In genomic region chr20:53639647-53640440, GRCh38 we compare ENCODE assay signal across 22 cellular contexts. TPM values are rescaled to one million over a fixed set of nuclear protein-coding genes. Genes with fewer than 3 reads are reported as not detected.
DNase-seq lines count a peak whose midpoint lies in the region; ATAC-seq and TF ChIP-seq lines count a peak whose summit lies in the region.
"Had no signal": no experiment of that assay in that cellular context is flagged by ENCODE, and none has a peak within 500 bp of the region (broad histone marks: within the 10 kb centered on the region; RNA-seq: fewer than 3 reads in every experiment).

No MANE protein-coding gene starts in this region.

- peaks cover 55% of the 10 kb centered on the region for H3K4me1 Mint-ChIP-seq in T-helper 2 cell treated with Interferon-gamma antibody and Interleukin-4, amounts not matched to agents 5 μg/mL and 100 μg/mL, for 36 hours (ENCODE audit: low read depth)
- H3K4me1 Mint-ChIP-seq in dendritic cell treated with granulocyte-macrophage colony-stimulating factor and Interleukin-4, amounts not matched to agents 40 ng/mL and 50 ng/mL, for 4 days (ENCODE audit: low read depth), result peaks cover 74% of the 10 kb centered on the region

- H3K9me3 Mint-ChIP-seq in T-helper 2 cell treated with Interferon-gamma antibody and Interleukin-4, amounts not matched to agents 5 μg/mL and 100 μg/mL, for 36 hours, result no peaks in the 10 kb centered on the region
- H3K9me3 Mint-ChIP-seq in dendritic cell treated with granulocyte-macrophage colony-stimulating factor and Interleukin-4, amounts not matched to agents 40 ng/mL and 50 ng/mL, for 4 days, result no peaks in the 10 kb centered on the region
- H3K9me3 Mint-ChIP-seq: GM23338 had no signal

- H3K36me3 Mint-ChIP-seq in T-helper 2 cell treated with Interferon-gamma antibody and Interleukin-4, amounts not matched to agents 5 μg/mL and 100 μg/mL, for 36 hours (ENCODE audit: low read depth), result peaks cover 1% of the 10 kb centered on the region
- no peaks in the 10 kb centered on the region for H3K36me3 Mint-ChIP-seq in dendritic cell treated with granulocyte-macrophage colony-stimulating factor and Interleukin-4, amounts not matched to agents 40 ng/mL and 50 ng/mL, for 4 days (ENCODE audit: low read depth)

- ATAC-seq in sciatic nerve (no peak), HG02610 (IDR thresholded peaks at IDR 0.05; ENCODE audit: unreplicated experiment) (no peak)
- ATAC-seq: body of pancreas, esophagus mucosa, GM23338, mucosa of descending colon, SK-N-SH treated with all-trans-retinoic acid at 6 μM for 48 hours had no signal

- intact Hi-C loops in dendritic cell treated with granulocyte-macrophage colony-stimulating factor and Interleukin-4, amounts not matched to agents 40 ng/mL and 50 ng/mL, for 4 days (cut with micrococcal nuclease), result loop anchor here (5.0 kb wide), 1 partner anchor 48 kb away; the partner anchor contains the start of gene ZNF217
- intact Hi-C loops in sciatic nerve (cut with DNase I), result no loop called here

- no peak for TF ChIP-seq CTCF in LNCaP clone FGC (IDR thresholded peaks at IDR 0.05; ENCODE audit: control insufficient read depth, extremely low read depth, insufficient read depth)

- H3K27ac Mint-ChIP-seq in T-helper 2 cell treated with Interferon-gamma antibody and Interleukin-4, amounts not matched to agents 5 μg/mL and 100 μg/mL, for 36 hours, result peak overlapping the region; percentile 49
- peak overlapping the region; percentile 50 for H3K27ac Mint-ChIP-seq in dendritic cell treated with granulocyte-macrophage colony-stimulating factor and Interleukin-4, amounts not matched to agents 40 ng/mL and 50 ng/mL, for 4 days
- H3K27ac Mint-ChIP-seq: GM23338 had no signal

- H3K27me3 Mint-ChIP-seq in T-helper 2 cell treated with Interferon-gamma antibody and Interleukin-4, amounts not matched to agents 5 μg/mL and 100 μg/mL, for 36 hours (ENCODE audit: low read depth), result no peaks in the 10 kb centered on the region
- no peaks in the 10 kb centered on the region for H3K27me3 Mint-ChIP-seq in dendritic cell treated with granulocyte-macrophage colony-stimulating factor and Interleukin-4, amounts not matched to agents 40 ng/mL and 50 ng/mL, for 4 days

- H3K4me3 ChIP-seq in LNCaP clone FGC (ENCODE audit: low read depth, low read length), result no peak overlapping the region
- H3K4me3 ChIP-seq: body of pancreas, GM23338, mucosa of descending colon, smooth muscle cell had no signal

- H3K4me3 Mint-ChIP-seq in T-helper 2 cell treated with Interferon-gamma antibody and Interleukin-4, amounts not matched to agents 5 μg/mL and 100 μg/mL, for 36 hours, result no peak overlapping the region
- no peak overlapping the region for H3K4me3 Mint-ChIP-seq in dendritic cell treated with granulocyte-macrophage colony-stimulating factor and Interleukin-4, amounts not matched to agents 40 ng/mL and 50 ng/mL, for 4 days
- H3K4me3 Mint-ChIP-seq: GM23338 had no signal

- no peak for DNase-seq in T-helper 2 cell treated with Interferon-gamma antibody and Interleukin-4, amounts not matched to agents 5 μg/mL and 100 μg/mL, for 36 hours (ENCODE audit: low spot score)
- no peak for DNase-seq in T-helper 2 cell
- peak; percentile 87 for DNase-seq in LNCaP clone FGC (ENCODE audit: low read depth)
- peak; percentile 1 for DNase-seq in sciatic nerve (ENCODE audit: low spot score)
- DNase-seq in NK-92 treated with Interleukin-12 subunit alpha and Interleukin-12 subunit beta, amount 100 ng/mL, for 24 hours (lab: John Stamatoyannopoulos, UW), result no peak
- DNase-seq in NCI-H82 treated with DMSO at 0.1 percent for 48 hours (lab: John Stamatoyannopoulos, UW; ENCODE audit: unreplicated experiment), result no peak
- DNase-seq: 8988T; body of pancreas; effector memory CD4-positive, alpha-beta T cell; hypothalamus; mucosa of descending colon; NCI-H1417; NCI-H2081 treated with DMSO at 0.1 percent for 48 hours; NCI-H446 treated with DMSO at 0.1 percent for 48 hours; nucleus accumbens; stimulated activated naive CD4-positive, alpha-beta T cell had no signal

RNA-seq across cellular contexts. Expression of gene ZNF217, which starts 46.2 kb away (rescaled TPM):
- 34.9 TPM for total RNA-seq in sciatic nerve

Comparison
In these comparisons a context has a peak if more than half of its experiments do, and no peak if none do; other contexts are left out.
1. DNase-seq: peak in LNCaP clone FGC (single experiment) and sciatic nerve (single experiment); none in T-helper 2 cell treated with Interferon-gamma antibody and Interleukin-4, amounts not matched to agents 5 μg/mL and 100 μg/mL, for 36 hours (single experiment), T-helper 2 cell (0 of 5), NK-92 treated with Interleukin-12 subunit alpha and Interleukin-12 subunit beta, amount 100 ng/mL, for 24 hours (single experiment) and NCI-H82 treated with DMSO at 0.1 percent for 48 hours (single experiment).